In genomic region chr2:45435316-45435715, GRCh38 we compare ENCODE assay signal across 15 cellular contexts.
A peak's percentile ranks its signal among the peaks of the same experiment; 100 is the strongest.
DNase-seq lines count a peak whose midpoint lies in the region; ATAC-seq, FAIRE-seq and TF ChIP-seq lines count a peak whose summit lies in the region.
"Had no signal": no experiment of that assay in that cellular context is flagged by ENCODE, and none has a peak within 500 bp of the region (broad histone marks: within the 10 kb centered on the region; RNA-seq: fewer than 3 reads in every experiment).

No MANE protein-coding gene starts in this region.

- H3K9me3 ChIP-seq in astrocyte (ENCODE audit: insufficient read depth, low read depth, low read length) (no peaks in the 10 kb centered on the region), hepatocyte (ENCODE audit: low read depth) (no peaks in the 10 kb centered on the region)
- H3K9me3 ChIP-seq: right lobe of liver, tibial nerve had no signal

- ATAC-seq in HG03095 (IDR thresholded peaks at IDR 0.05; ENCODE audit: unreplicated experiment) (no peak), natural killer cell (no peak)
- ATAC-seq: activated CD8-positive, alpha-beta T cell treated with anti-CD3 and anti-CD28 coated beads for 36 hours; HepG2 had no signal

- intact Hi-C loops in natural killer cell (cut with micrococcal nuclease), result no loop called here

- CTCF ChIA-PET in activated naive CD4-positive, alpha-beta T cell treated with anti-CD3 and anti-CD28 coated beads, Interleukin-2, amount 10 ng/mL, durations not matched to agents 7 days and 5 days (lab: Charles Lee), result no interaction called here

- H3K79me2 ChIP-seq in astrocyte (ENCODE audit: insufficient read depth, low read length) (no peaks in the 10 kb centered on the region), hepatocyte (no peaks in the 10 kb centered on the region)

- H3K4me1 ChIP-seq in astrocyte (ENCODE audit: insufficient read depth, low read length), result peaks cover 4% of the 10 kb centered on the region
- H3K4me1 ChIP-seq in hepatocyte (ENCODE audit: insufficient read depth), result no peaks in the 10 kb centered on the region
- H3K4me1 ChIP-seq: right lobe of liver had no signal

- DNase-seq in ACHN, result peak; percentile 67
- DNase-seq in HK-2 (ENCODE audit: unreplicated experiment), result peak; percentile 16
- DNase-seq in astrocyte (ENCODE audit: low read depth), result peak; percentile 84
- DNase-seq in hepatocyte (ENCODE audit: low spot score), result peak; percentile 3
- no peak for DNase-seq in NCI-H748 (lab: John Stamatoyannopoulos, UW; ENCODE audit: unreplicated experiment)
- no peak for DNase-seq in activated naive CD4-positive, alpha-beta T cell treated with anti-CD3 and anti-CD28 coated beads, Interleukin-2, amount 10 ng/mL, durations not matched to agents 7 days and 5 days
- no peak for DNase-seq in natural killer cell
- DNase-seq: activated CD8-positive, alpha-beta T cell treated with anti-CD3 and anti-CD28 coated beads for 36 hours; activated naive CD4-positive, alpha-beta T cell treated with anti-CD3 and anti-CD28 coated beads for 36 hours; NCI-H187; right lobe of liver had no signal

- TF ChIP-seq CTCF in astrocyte (IDR thresholded peaks at IDR 0.05; ENCODE audit: insufficient read depth, low read depth, low read length) (no peak), hepatocyte (IDR thresholded peaks at IDR 0.05; ENCODE audit: poor library complexity) (no peak), natural killer cell (IDR thresholded peaks at IDR 0.05) (no peak)

- H3K4me3 ChIP-seq in astrocyte (ENCODE audit: insufficient read depth, low read depth, low read length), result no peak overlapping the region
- H3K4me3 ChIP-seq in hepatocyte, result no peak overlapping the region
- H3K4me3 ChIP-seq: right lobe of liver, tibial nerve had no signal

- H3K9ac ChIP-seq in astrocyte (ENCODE audit: low read length), result peak overlapping the region; percentile 53

- H3K27me3 ChIP-seq in astrocyte (ENCODE audit: insufficient read depth, low read length) (no peaks in the 10 kb centered on the region), hepatocyte (no peaks in the 10 kb centered on the region)
- H3K27me3 ChIP-seq: right lobe of liver, tibial nerve had no signal

- peak; percentile 76 for FAIRE-seq in astrocyte (lab: Jason Lieb, UNC)
- FAIRE-seq: HepG2 had no signal

- WGBS in hepatocyte (ENCODE audit: low lambda C conversion rate, missing lambda C conversion rate), result 89% methylated on average over 3 of the region's 3 CpGs

- H3K4me2 ChIP-seq in astrocyte (ENCODE audit: low read length) (peak overlapping the region; percentile 54), hepatocyte (no peak overlapping the region)

- H4K20me1 ChIP-seq in astrocyte (ENCODE audit: insufficient read depth, low read length) (no peaks in the 10 kb centered on the region), hepatocyte (ENCODE audit: insufficient read depth, poor library complexity, severe bottlenecking) (no peaks in the 10 kb centered on the region)

- peak overlapping the region; percentile 67 for H3K27ac ChIP-seq in astrocyte (ENCODE audit: low read depth, low read length)
- no peak overlapping the region for H3K27ac ChIP-seq in hepatocyte
- H3K27ac ChIP-seq: right lobe of liver, tibial nerve had no signal

- H3K9me2 ChIP-seq in hepatocyte (replicated peaks; ENCODE audit: insufficient read depth), result no peaks in the 10 kb centered on the region

- H3K4me3 Mint-ChIP-seq in astrocyte (ENCODE audit: unreplicated experiment) (no peak overlapping the region), natural killer cell (no peak overlapping the region)
- H3K4me3 Mint-ChIP-seq in activated naive CD4-positive, alpha-beta T cell treated with anti-CD3 and anti-CD28 coated beads, Interleukin-2, amount 10 ng/mL, durations not matched to agents 7 days and 5 days, result no peak overlapping the region
- H3K4me3 Mint-ChIP-seq: activated CD8-positive, alpha-beta T cell treated with anti-CD3 and anti-CD28 coated beads for 36 hours; activated naive CD4-positive, alpha-beta T cell treated with anti-CD3 and anti-CD28 coated beads for 36 hours; CD14-positive monocyte had no signal

- no peaks in the 10 kb centered on the region for H3K27me3 Mint-ChIP-seq in astrocyte (ENCODE audit: low read depth, unreplicated experiment)
- H3K27me3 Mint-ChIP-seq in activated naive CD4-positive, alpha-beta T cell treated with anti-CD3 and anti-CD28 coated beads, Interleukin-2, amount 10 ng/mL, durations not matched to agents 7 days and 5 days, result no peaks in the 10 kb centered on the region
- no peaks in the 10 kb centered on the region for H3K27me3 Mint-ChIP-seq in natural killer cell (ENCODE audit: low read depth in 2 of 2)
- H3K27me3 Mint-ChIP-seq: activated CD8-positive, alpha-beta T cell treated with anti-CD3 and anti-CD28 coated beads for 36 hours had no signal

- H3K4me1 Mint-ChIP-seq in astrocyte (ENCODE audit: low read depth, unreplicated experiment) (peaks cover 45% of the 10 kb centered on the region), natural killer cell (peaks cover 38 to 48% of the 10 kb centered on the region in 2 donors)
- no peaks in the 10 kb centered on the region for H3K4me1 Mint-ChIP-seq in activated naive CD4-positive, alpha-beta T cell treated with anti-CD3 and anti-CD28 coated beads, Interleukin-2, amount 10 ng/mL, durations not matched to agents 7 days and 5 days

- H3K9me3 Mint-ChIP-seq in astrocyte (ENCODE audit: unreplicated experiment), result peaks cover 11% of the 10 kb centered on the region
- H3K9me3 Mint-ChIP-seq in activated naive CD4-positive, alpha-beta T cell treated with anti-CD3 and anti-CD28 coated beads, Interleukin-2, amount 10 ng/mL, durations not matched to agents 7 days and 5 days, result peaks cover 4% of the 10 kb centered on the region
- H3K9me3 Mint-ChIP-seq in natural killer cell, result peaks cover 0 to 2% of the 10 kb centered on the region in 2 donors

- in situ Hi-C loops in ACHN (cut with HindIII; ENCODE audit: low pct_ligation_motif_present, low pct_unique_long_range_greater_than_20kb, low sequenced_read_pairs), result no loop called here

- peak overlapping the region; percentile 98 for H3K27ac Mint-ChIP-seq in astrocyte (ENCODE audit: unreplicated experiment)
- no peak overlapping the region for H3K27ac Mint-ChIP-seq in activated naive CD4-positive, alpha-beta T cell treated with anti-CD3 and anti-CD28 coated beads, Interleukin-2, amount 10 ng/mL, durations not matched to agents 7 days and 5 days
- H3K27ac Mint-ChIP-seq in natural killer cell, result no peak overlapping the region
- H3K27ac Mint-ChIP-seq: activated CD8-positive, alpha-beta T cell treated with anti-CD3 and anti-CD28 coated beads for 36 hours; activated naive CD4-positive, alpha-beta T cell treated with anti-CD3 and anti-CD28 coated beads for 36 hours; CD14-positive monocyte had no signal

- H2AFZ ChIP-seq in astrocyte (ENCODE audit: low read depth, low read length) (no peak overlapping the region), hepatocyte (no peak overlapping the region)

- H3K36me3 ChIP-seq in astrocyte (ENCODE audit: insufficient read depth, low read length) (no peaks in the 10 kb centered on the region), hepatocyte (replicated peaks; ENCODE audit: insufficient read depth, low read depth) (no peaks in the 10 kb centered on the region)
- H3K36me3 ChIP-seq: right lobe of liver, tibial nerve had no signal

- H3K36me3 Mint-ChIP-seq in astrocyte (ENCODE audit: low read depth, unreplicated experiment), result peaks cover 7% of the 10 kb centered on the region
- peaks cover 13% of the 10 kb centered on the region for H3K36me3 Mint-ChIP-seq in activated naive CD4-positive, alpha-beta T cell treated with anti-CD3 and anti-CD28 coated beads, Interleukin-2, amount 10 ng/mL, durations not matched to agents 7 days and 5 days
- H3K36me3 Mint-ChIP-seq in natural killer cell, result peaks cover 8% of the 10 kb centered on the region

Comparison
In these comparisons a context has a peak if more than half of its experiments do, and no peak if none do; other contexts are left out.
1. DNase-seq: peak in ACHN (single experiment), HK-2 (single experiment), astrocyte (single experiment) and hepatocyte (single experiment); none in NCI-H748 (single experiment), activated naive CD4-positive, alpha-beta T cell treated with anti-CD3 and anti-CD28 coated beads, Interleukin-2, amount 10 ng/mL, durations not matched to agents 7 days and 5 days (single experiment) and natural killer cell (single experiment).